15 cellular contexts compared by ENCODE assay signal in the genomic region with DNA sequence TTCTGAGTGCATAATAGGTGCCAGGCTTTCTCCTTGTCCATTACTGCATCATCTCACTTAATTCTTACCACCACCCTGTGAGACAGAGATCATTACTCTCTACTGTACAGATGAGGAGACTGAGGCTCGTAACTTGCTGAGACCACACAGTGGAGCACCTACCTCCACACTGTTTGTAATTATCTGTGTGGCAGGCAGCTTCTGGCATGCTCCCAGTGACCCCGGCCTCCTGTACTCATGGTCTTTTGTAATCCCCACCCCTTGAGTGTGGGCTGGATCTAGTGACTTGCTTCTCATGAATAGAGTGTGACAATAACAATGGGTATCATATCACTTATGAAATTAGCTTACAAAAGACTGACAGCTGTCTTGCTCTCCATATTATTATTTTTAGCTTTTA.
A peak's percentile ranks its signal among the peaks of the same experiment; 100 is the strongest.
DNase-seq lines count a peak whose midpoint lies in the region; ATAC-seq and TF ChIP-seq lines count a peak whose summit lies in the region.
"Had no signal": no experiment of that assay in that cellular context is flagged by ENCODE, and none has a peak within 500 bp of the region (broad histone marks: within the 10 kb centered on the region; RNA-seq: fewer than 3 reads in every experiment).

No MANE protein-coding gene starts in this region.

- H3K36me3 ChIP-seq in stomach: no peaks in the 10 kb centered on the region
- H3K36me3 ChIP-seq: BLaER1 treated with 17β-estradiol and CSF1 and Interleukin-3, amounts not matched to agents 10 nM and 100 nM had no signal

- no peaks in the 10 kb centered on the region for H3K4me1 ChIP-seq in stomach

- no peak for TF ChIP-seq CTCF in stomach (IDR thresholded peaks at IDR 0.05)

- H3K27ac ChIP-seq in stomach: no peak overlapping the region
- H3K27ac ChIP-seq: 22Rv1; BLaER1 treated with 17β-estradiol and CSF1 and Interleukin-3, amounts not matched to agents 10 nM and 100 nM; GM23248; HL-60 had no signal

- no peak for ATAC-seq in left ventricle myocardium superior
- ATAC-seq in left lobe of liver: no peak
- no peak for ATAC-seq in HG03159 (IDR thresholded peaks at IDR 0.05; ENCODE audit: unreplicated experiment)
- ATAC-seq: GM12878 had no signal

- peaks cover 0 to 90% (median 5%) of the 10 kb centered on the region in 3 donors for H3K27me3 ChIP-seq in stomach

- intact Hi-C loops in cardiac septum (cut with DNase I): no loop called here
- intact Hi-C loops in left ventricle myocardium superior (cut with micrococcal nuclease): no loop called here
- intact Hi-C loops in stomach (cut with DNase I; ENCODE audit: low total_unique reads): no loop called here

- H3K9me3 ChIP-seq in stomach: peaks cover 0 to 7% (median 2%) of the 10 kb centered on the region in 4 donors

- no peak for TF ChIP-seq EP300 in stomach (IDR thresholded peaks at IDR 0.05)

- DNase-seq in NCI-H2171 treated with DMSO at 0.1 percent for 48 hours (lab: John Stamatoyannopoulos, UW): peak; percentile 4
- DNase-seq in NCI-H2171 (lab: John Stamatoyannopoulos, UW): no peak
- DNase-seq in cardiac septum (ENCODE audit: low spot score): peak; percentile 26
- no peak for DNase-seq in left ventricle myocardium superior
- DNase-seq in left lobe of liver (ENCODE audit: low spot score): peak; percentile 22
- peak; percentile 20 for DNase-seq in stomach
- DNase-seq in T-helper 2 cell: no peak
- DNase-seq: AML-193, DMS79 had no signal

- no peak overlapping the region for H3K4me3 ChIP-seq in stomach
- H3K4me3 ChIP-seq: BLaER1 treated with 17β-estradiol and CSF1 and Interleukin-3, amounts not matched to agents 10 nM and 100 nM; GM12878; GM23248 had no signal

- TF ChIP-seq POLR2A in stomach (IDR thresholded peaks at IDR 0.05): no peak

- WGBS in stomach, 5 donors: 71 to 85% (median 81%) methylated on average over 2 of the region's 2 CpGs

Comparison
In these comparisons a context has a peak if more than half of its experiments do, and no peak if none do; other contexts are left out.
1. DNase-seq: peak in NCI-H2171 treated with DMSO at 0.1 percent for 48 hours (single experiment), cardiac septum (single experiment), left lobe of liver (single experiment) and stomach (single experiment); none in NCI-H2171 (single experiment), left ventricle myocardium superior (single experiment) and T-helper 2 cell (0 of 5).